In the genomic region with DNA sequence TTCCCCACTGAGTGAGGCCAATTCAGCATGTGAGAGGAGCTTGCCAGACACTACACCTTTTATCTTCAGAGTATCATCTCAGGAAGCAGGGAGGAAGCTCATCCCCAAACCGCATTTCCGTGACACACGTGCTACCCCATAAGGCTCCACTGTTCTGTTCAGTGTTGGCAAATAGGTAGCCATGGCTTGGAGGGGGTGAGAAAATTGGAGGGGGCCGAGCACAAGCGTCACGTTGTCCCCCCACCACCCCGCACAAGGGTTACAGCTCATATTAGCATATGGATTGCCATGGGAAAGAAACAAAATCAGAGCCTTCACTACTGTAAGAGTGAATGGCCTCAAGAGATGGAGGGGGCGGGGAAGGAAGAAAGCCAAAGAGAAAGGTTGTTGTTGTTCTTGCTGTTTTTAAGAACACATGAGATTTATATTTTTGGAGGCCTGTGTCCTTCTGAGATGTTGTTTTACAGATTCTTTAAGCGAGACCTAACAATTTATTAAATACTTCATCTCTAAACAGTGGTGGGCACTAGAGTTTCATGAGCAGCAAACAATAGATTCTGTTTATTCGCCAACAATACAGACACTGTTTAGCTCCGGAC, we compare ENCODE assay signal across 20 cellular contexts. TPM values are rescaled to one million over a fixed set of nuclear protein-coding genes. Genes with fewer than 3 reads are reported as not detected.
DNase-seq lines count a peak whose midpoint lies in the region; TF ChIP-seq lines count a peak whose summit lies in the region.
"Had no signal": no experiment of that assay in that cellular context is flagged by ENCODE, and none has a peak within 500 bp of the region (broad histone marks: within the 10 kb centered on the region; RNA-seq: fewer than 3 reads in every experiment).

No MANE protein-coding gene starts in this region.

- no peak overlapping the region for H3K4me3 ChIP-seq in BLaER1 treated with 17β-estradiol and CSF1 and Interleukin-3, amounts not matched to agents 10 nM and 100 nM
- H3K4me3 ChIP-seq: colonic mucosa, esophagus muscularis mucosa, heart right ventricle had no signal

- H3K9ac ChIP-seq in BLaER1 treated with 17β-estradiol and CSF1 and Interleukin-3, amounts not matched to agents 10 nM and 100 nM = no peak overlapping the region
- H3K9ac ChIP-seq: SK-N-SH had no signal

- TF ChIP-seq CTCF in osteocyte (IDR thresholded peaks at IDR 0.05) = no peak

- peak overlapping the region in 1 of 11 experiments; percentile 1; a peak in 1 of 22 replicates for H3K27ac ChIP-seq in BLaER1 treated with 17β-estradiol and CSF1 and Interleukin-3, amounts not matched to agents 10 nM and 100 nM
- H3K27ac ChIP-seq: 22Rv1, colonic mucosa, esophagus muscularis mucosa, heart right ventricle, neutrophil had no signal

- no peaks in the 10 kb centered on the region for H3K36me3 Mint-ChIP-seq in osteocyte (ENCODE audit: unreplicated experiment)

- peaks cover 13 to 32% (median 29%) of the 10 kb centered on the region in 10 experiments for H3K4me1 ChIP-seq in BLaER1 treated with 17β-estradiol and CSF1 and Interleukin-3, amounts not matched to agents 10 nM and 100 nM
- H3K4me1 ChIP-seq: colonic mucosa, esophagus muscularis mucosa had no signal

- H3K4me1 Mint-ChIP-seq in osteocyte (ENCODE audit: unreplicated experiment) = no peaks in the 10 kb centered on the region

- DNase-seq in DMS 273 (lab: John Stamatoyannopoulos, UW; ENCODE audit: unreplicated experiment) (peak; percentile 27), DMS 273 treated with DMSO at 0.1 percent for 48 hours (lab: John Stamatoyannopoulos, UW) (no peak), SK-MEL-5 (ENCODE audit: low read depth, low spot score) (peak; percentile 97), foreskin melanocyte (peak; percentile 96), SHP77 (lab: John Stamatoyannopoulos, UW) (no peak), globus pallidus (ENCODE audit: low spot score) (no peak), osteocyte (ENCODE audit: extremely low spot score, unreplicated experiment) (no peak)
- DNase-seq: activated CD8-positive, alpha-beta memory T cell treated with anti-CD3 and anti-CD28 coated beads, Interleukin-2, amount 50 U/mL, for 4 hours; colonic mucosa; heart right ventricle; mesendoderm; NCI-H1417; right cardiac atrium; SK-N-SH; stimulated activated CD4-positive, alpha-beta T cell treated with anti-CD3 and anti-CD28 coated beads, Interleukin-1b, Interleukin-23, amount 100 ng/mL, for 48 hours had no signal

- H3K4me3 Mint-ChIP-seq in osteocyte (ENCODE audit: unreplicated experiment) = no peak overlapping the region

- no peaks in the 10 kb centered on the region for H3K36me3 ChIP-seq in BLaER1 treated with 17β-estradiol and CSF1 and Interleukin-3, amounts not matched to agents 10 nM and 100 nM
- H3K36me3 ChIP-seq: colonic mucosa, esophagus muscularis mucosa, heart right ventricle, neutrophil had no signal

- no peak overlapping the region for H3K27ac Mint-ChIP-seq in osteocyte (ENCODE audit: unreplicated experiment)

- H3K4me2 ChIP-seq in BLaER1 treated with 17β-estradiol and CSF1 and Interleukin-3, amounts not matched to agents 10 nM and 100 nM = peak overlapping the region; percentile 49 to 82 (median 60)
- H3K4me2 ChIP-seq: SK-N-SH had no signal

- no peaks in the 10 kb centered on the region for H3K9me3 ChIP-seq in BLaER1 treated with 17β-estradiol and CSF1 and Interleukin-3, amounts not matched to agents 10 nM and 100 nM (replicated peaks in 1 of 11)
- H3K9me3 ChIP-seq: colonic mucosa, esophagus muscularis mucosa, heart right ventricle, neutrophil, SK-N-SH had no signal

- no peaks in the 10 kb centered on the region for H3K9me3 Mint-ChIP-seq in osteocyte (ENCODE audit: unreplicated experiment)

- in situ Hi-C loops in SK-MEL-5 (cut with HindIII; ENCODE audit: low pct_unique_long_range_greater_than_20kb, low sequenced_read_pairs) = no loop called here

- peaks cover 92% of the 10 kb centered on the region for H3K27me3 Mint-ChIP-seq in osteocyte (ENCODE audit: unreplicated experiment)

- no peaks in the 10 kb centered on the region for H4K20me1 ChIP-seq in BLaER1 treated with 17β-estradiol and CSF1 and Interleukin-3, amounts not matched to agents 10 nM and 100 nM

- no peaks in the 10 kb centered on the region for H3K27me3 ChIP-seq in BLaER1 treated with 17β-estradiol and CSF1 and Interleukin-3, amounts not matched to agents 10 nM and 100 nM

RNA-seq across cellular contexts. Expression of gene OLIG1, which starts 46.8 kb away (rescaled TPM):
- total RNA-seq in SK-MEL-5 (2014; rRNA removed; shearing (Covaris generic)) = 0.96 and 1.5 TPM in 2 replicates
- 5.5 and 6.0 TPM in 2 replicates for polyA plus RNA-seq in SK-MEL-5 (2015; cell fraction: cytosol; rRNA removed)
- 7.5 and 9.8 TPM in 2 replicates for polyA plus RNA-seq in SK-MEL-5 (2015; cell fraction: nucleus; rRNA removed)
- not detected in 2 replicates for total RNA-seq in osteocyte
- total RNA-seq: colonic mucosa, esophagus muscularis mucosa, OCI-LY7 had no signal
- polyA plus RNA-seq: heart right ventricle, SK-N-SH had no signal

Comparison
In these comparisons a context has a peak if more than half of its experiments do, and no peak if none do; other contexts are left out.
1. DNase-seq: peak in DMS 273 (single experiment), SK-MEL-5 (single experiment) and foreskin melanocyte (single experiment); none in DMS 273 treated with DMSO at 0.1 percent for 48 hours (single experiment), SHP77 (0 of 2), globus pallidus (single experiment) and osteocyte (single experiment).